21 cellular contexts compared by ENCODE assay signal in the genomic region with DNA sequence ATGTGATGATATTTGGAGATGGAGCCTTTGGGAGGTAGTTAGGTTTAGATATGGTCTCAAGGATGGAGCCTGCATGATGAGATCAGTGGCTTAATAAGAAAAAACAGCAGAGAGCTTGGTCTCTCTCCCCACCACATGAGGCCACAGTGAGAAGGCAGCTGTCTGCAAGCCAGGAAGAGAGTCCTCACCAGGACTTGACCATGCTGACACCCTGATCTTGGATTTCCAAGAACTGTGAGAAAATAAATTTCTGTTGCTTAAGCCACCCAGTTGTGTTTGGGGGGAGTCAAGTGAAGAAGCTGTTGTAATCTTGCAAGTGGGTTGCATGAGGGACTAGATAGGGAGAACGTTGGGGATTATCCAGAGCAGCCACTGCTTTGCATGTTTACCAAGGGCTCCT.
"Had no signal": no experiment of that assay in that cellular context is flagged by ENCODE, and none has a peak within 500 bp of the region (broad histone marks: within the 10 kb centered on the region; RNA-seq: fewer than 3 reads in every experiment).

No MANE protein-coding gene starts in this region.

- H3K4me1 ChIP-seq: Peyer's patch had no signal

- H3K27ac ChIP-seq: HL-60, PC-9, Peyer's patch had no signal

- H3K36me3 ChIP-seq: Peyer's patch, SJCRH30 had no signal

- H3K9me3 ChIP-seq: Peyer's patch, SJCRH30 had no signal

- H3K4me2 ChIP-seq: PC-9 had no signal

- H3K4me3 ChIP-seq: PC-9, Peyer's patch, SJCRH30 had no signal

- FAIRE-seq: HTR-8/SVneo had no signal

- DNase-seq: KBM-7, MM.1S, NCI-H1092, NCI-H1105 treated with DMSO at 0.1 percent for 48 hours, NCI-H1417 treated with DMSO at 0.1 percent for 48 hours, NCI-H146, NCI-H187, NCI-H2029, NCI-H2171 treated with DMSO at 0.1 percent for 48 hours, NCI-H226, NCI-H446, NCI-H510A, NCI-H524 treated with DMSO at 0.1 percent for 48 hours, NCI-H69, NCI-H774, PC-9, Peyer's patch, SHP77 treated with DMSO at 0.1 percent for 48 hours had no signal

- H2AFZ ChIP-seq: PC-9 had no signal

- H3K27me3 ChIP-seq: Peyer's patch, SJCRH30 had no signal
